8 cellular contexts compared by ENCODE assay signal in the genomic region with DNA sequence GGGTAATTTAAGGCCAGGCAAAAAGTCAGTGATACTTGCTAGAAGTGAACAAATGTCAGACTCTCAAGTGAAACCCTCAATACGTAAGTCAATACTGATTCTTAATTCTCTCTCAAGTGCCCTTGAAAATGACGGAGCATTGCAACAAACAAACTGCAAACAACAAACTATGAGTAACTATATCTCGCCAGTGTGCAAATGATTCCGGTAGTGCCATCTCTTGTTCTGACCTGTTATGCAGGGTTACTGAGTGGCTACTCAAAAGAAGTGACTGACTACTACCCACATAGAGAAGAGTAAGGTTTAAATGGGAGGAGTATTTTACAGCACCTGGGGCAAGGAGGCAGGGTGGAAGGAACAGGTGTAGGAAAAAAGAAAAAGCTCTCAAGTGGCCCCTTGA. TPM values are rescaled to one million over a fixed set of nuclear protein-coding genes. Genes with fewer than 3 reads are reported as not detected.
DNase-seq lines count a peak whose midpoint lies in the region; ATAC-seq and TF ChIP-seq lines count a peak whose summit lies in the region.

No MANE protein-coding gene starts in this region.

- POLR2A ChIA-PET in AG04450 (lab: Yijun Ruan, JAX): no interaction called here

- no peaks in the 10 kb centered on the region for H3K27me3 ChIP-seq in AG04450 (ENCODE audit: control insufficient read depth, insufficient read depth, low read length)

- DNase-seq in AG04450 (ENCODE audit: low read depth, low spot score) (no peak), KBM-7 (peak; percentile 28), astrocyte of the spinal cord (ENCODE audit: low read depth, low spot score) (no peak), SW480 (ENCODE audit: low spot score) (no peak), mesenteric fat pad (ENCODE audit: low spot score) (no peak), KG1 (lab: John Stamatoyannopoulos, UW) (no peak)

- no peak for ATAC-seq in HG03159 (IDR thresholded peaks at IDR 0.05; ENCODE audit: unreplicated experiment)

- H3K4me3 ChIP-seq in AG04450 (ENCODE audit: low read depth, low read length) (peak overlapping the region; percentile 28), astrocyte of the spinal cord (ENCODE audit: low read depth, low read length) (peak overlapping the region; percentile 63), mesodermal cell (ENCODE audit: extremely low read depth, insufficient read depth, low read length, poor library complexity, severe bottlenecking) (peak overlapping the region; percentile 73)

- H3K9me3 ChIP-seq in AG04450 (ENCODE audit: control insufficient read depth, insufficient read depth, low read length): no peaks in the 10 kb centered on the region; the same call in 1 of the 2 replicates
- H3K9me3 ChIP-seq in mesodermal cell (ENCODE audit: control insufficient read depth, low read length): no peaks in the 10 kb centered on the region

- no peaks in the 10 kb centered on the region for H3K36me3 ChIP-seq in mesodermal cell (ENCODE audit: control insufficient read depth, insufficient read depth, low read length)

- no peak for TF ChIP-seq CTCF in AG04450 (IDR thresholded peaks at IDR 0.05; ENCODE audit: low read depth, low read length)
- no peak for TF ChIP-seq CTCF in astrocyte of the spinal cord (IDR thresholded peaks at IDR 0.05; ENCODE audit: low read depth, low read length)

- in situ Hi-C loops in KBM-7 (cut with MboI; ENCODE audit: low pct_unique_long_range_greater_than_20kb, low sequenced_read_pairs): no loop called here
- in situ Hi-C loops in astrocyte of the spinal cord (cut with HindIII; ENCODE audit: low sequenced_read_pairs): no loop called here

- H3K27ac ChIP-seq in AG04450 (ENCODE audit: low read depth, low read length) (no peak overlapping the region), mesodermal cell (ENCODE audit: low read depth, low read length, severe bottlenecking) (no peak overlapping the region)

- CTCF ChIA-PET in AG04450 (lab: Charles Lee): interaction anchor here (0.5 kb wide), 1 partner anchor 607 kb away, joined by 3 read pairs; no protein-coding TSS in a partner anchor

- peaks cover 8% of the 10 kb centered on the region for H3K4me1 ChIP-seq in mesodermal cell (ENCODE audit: control insufficient read depth, insufficient read depth, low read length, poor library complexity, severe bottlenecking)

- WGBS in mesodermal cell (ENCODE audit: insufficient coverage in 2 of 2), 2 experiments: 87 to 100% methylated on average over 3 to 4 of the region's 4 CpGs

RNA-seq across cellular contexts. Expression of gene SLC19A2, which starts 1.6 kb away (rescaled TPM):
- polyA plus RNA-seq in AG04450 (2011; rRNA removed): 4.8 and 6.0 TPM in 2 replicates
- 5.3 and 7.8 TPM in 2 replicates for polyA minus RNA-seq in AG04450 (2011; rRNA and poly(A)+ RNA removed)
- polyA plus RNA-seq in mesodermal cell (2013, experiment 1 of 2): 9.3 TPM
- polyA plus RNA-seq in mesodermal cell (2013, experiment 2 of 2): 9.6 TPM
- 53.9 TPM for total RNA-seq in mesenteric fat pad

RNA-seq across cellular contexts. Expression of gene CCDC181, which starts 56.8 kb away (rescaled TPM):
- 0.09 and 0.17 TPM in 2 replicates for polyA plus RNA-seq in AG04450 (2011; rRNA removed)
- polyA minus RNA-seq in AG04450 (2011; rRNA and poly(A)+ RNA removed): not detected in 2 replicates
- 2.2 TPM for polyA plus RNA-seq in mesodermal cell (2013, experiment 1 of 2)
- polyA plus RNA-seq in mesodermal cell (2013, experiment 2 of 2): 2.8 TPM
- total RNA-seq in mesenteric fat pad: 0.58 TPM
